ENCODE assay signal across 37 cellular contexts in the genomic region with DNA sequence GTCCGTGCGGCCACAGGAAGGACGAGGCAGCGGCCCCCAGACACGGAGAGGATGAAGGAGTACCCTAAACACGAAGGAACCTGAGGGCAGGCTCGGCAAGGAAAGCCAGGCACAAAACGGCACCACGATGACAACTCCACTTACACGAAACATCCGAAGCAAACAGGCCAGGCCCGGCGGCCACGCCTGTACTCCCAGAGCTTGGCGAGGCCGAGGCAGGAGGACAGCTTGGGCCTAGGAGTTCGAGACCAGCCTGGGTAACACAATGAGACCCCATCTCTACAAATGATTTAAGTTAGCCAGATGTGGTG. TPM values are rescaled to one million over a fixed set of nuclear protein-coding genes. Genes with fewer than 3 reads are reported as not detected.
"Had no signal": no experiment of that assay in that cellular context is flagged by ENCODE, and none has a peak within 500 bp of the region (broad histone marks: within the 10 kb centered on the region; RNA-seq: fewer than 3 reads in every experiment).

No MANE protein-coding gene starts in this region.

- H3K9me3 Mint-ChIP-seq: activated CD4-positive, alpha-beta memory T cell treated with anti-CD3 and anti-CD28 coated beads, Interleukin-2, amount 10 ng/mL, durations not matched to agents 7 days and 5 days; activated naive CD4-positive, alpha-beta T cell treated with anti-CD3 and anti-CD28 coated beads, Interleukin-2, amount 10 ng/mL, durations not matched to agents 7 days and 5 days; activated naive CD8-positive, alpha-beta T cell treated with anti-CD3 and anti-CD28 coated beads, Interleukin-2, amount 50 U/mL, for 24 hours had no signal

- H3K4me1 ChIP-seq: Peyer's patch had no signal

- H3K27ac Mint-ChIP-seq: activated CD4-positive, alpha-beta memory T cell treated with anti-CD3 and anti-CD28 coated beads, Interleukin-2, amount 10 ng/mL, durations not matched to agents 7 days and 5 days; activated CD8-positive, alpha-beta memory T cell treated with anti-CD3 and anti-CD28 coated beads, Interleukin-2, amount 10 ng/mL, durations not matched to agents 7 days and 5 days; activated naive CD4-positive, alpha-beta T cell treated with anti-CD3 and anti-CD28 coated beads, Interleukin-2, amount 10 ng/mL, durations not matched to agents 7 days and 5 days; activated naive CD8-positive, alpha-beta T cell; activated naive CD8-positive, alpha-beta T cell treated with anti-CD3 and anti-CD28 coated beads, Interleukin-2, amount 50 U/mL, for 24 hours had no signal

- DNase-seq: activated CD4-positive, alpha-beta memory T cell treated with anti-CD3 and anti-CD28 coated beads, Interleukin-2, amount 10 ng/mL, durations not matched to agents 7 days and 5 days; activated CD4-positive, alpha-beta T cell treated with anti-CD3 and anti-CD28 coated beads for 1 hour; activated CD4-positive, alpha-beta T cell treated with anti-CD3 and anti-CD28 coated beads for 48 hours; activated CD4-positive, CD25-positive, alpha-beta regulatory T cell; activated CD8-positive, alpha-beta memory T cell treated with anti-CD3 and anti-CD28 coated beads for 24 hours; activated CD8-positive, alpha-beta memory T cell treated with anti-CD3 and anti-CD28 coated beads, Interleukin-2, amount 10 ng/mL, durations not matched to agents 7 days and 5 days; activated CD8-positive, alpha-beta memory T cell treated with anti-CD3 and anti-CD28 coated beads, Interleukin-2, amount 50 U/mL, for 48 hours; activated effector memory CD4-positive, alpha-beta T cell treated with Interleukin-2 at 50 U/mL for 16 hours; activated naive CD4-positive, alpha-beta T cell treated with anti-CD3 and anti-CD28 coated beads, Interleukin-2, amount 10 ng/mL, durations not matched to agents 7 days and 5 days; activated naive CD8-positive, alpha-beta T cell treated with anti-CD3 and anti-CD28 coated beads, Interleukin-2, amount 50 U/mL, for 24 hours; activated T-cell treated with anti-CD3 and anti-CD28 coated beads, Interleukin-2, amount 50 U/mL, for 48 hours; anterior cingulate cortex; brain microvascular endothelial cell; central memory CD4-positive, alpha-beta T cell; Kasumi-1; MG63; NCI-H1092; NCI-H146; NCI-H187; NCI-H2029 treated with DMSO at 0.1 percent for 48 hours; NCI-H2107; NCI-H2171; NCI-H510A; NCI-H526; NCI-H748 treated with DMSO at 0.1 percent for 48 hours; NK-92 treated with Interleukin-12 subunit alpha and Interleukin-12 subunit beta, amount 100 ng/mL, for 24 hours; PC-3; Peyer's patch; RPMI8226; SIG-M5; SW 1271; T-helper 1 cell; T-helper 2 cell; T-helper 9 cell had no signal

- H3K9me3 ChIP-seq: MG63, Peyer's patch had no signal

- H3K36me3 ChIP-seq: brain microvascular endothelial cell, MG63, Peyer's patch had no signal

- H3K4me3 ChIP-seq: MG63, Peyer's patch had no signal

- ATAC-seq: activated CD8-positive, alpha-beta memory T cell treated with anti-CD3 and anti-CD28 coated beads, Interleukin-2, amount 10 ng/mL, durations not matched to agents 7 days and 5 days; activated naive CD8-positive, alpha-beta T cell treated with anti-CD3 and anti-CD28 coated beads, Interleukin-2, amount 50 U/mL, for 24 hours; PC-3; Right ventricle myocardium inferior had no signal

- H3K27ac ChIP-seq: brain microvascular endothelial cell, Peyer's patch, VCaP had no signal

- H3K36me3 Mint-ChIP-seq: activated CD8-positive, alpha-beta memory T cell treated with anti-CD3 and anti-CD28 coated beads, Interleukin-2, amount 10 ng/mL, durations not matched to agents 7 days and 5 days; activated naive CD4-positive, alpha-beta T cell treated with anti-CD3 and anti-CD28 coated beads, Interleukin-2, amount 10 ng/mL, durations not matched to agents 7 days and 5 days; activated naive CD8-positive, alpha-beta T cell had no signal

- H3K4me1 Mint-ChIP-seq: activated CD4-positive, alpha-beta memory T cell treated with anti-CD3 and anti-CD28 coated beads, Interleukin-2, amount 10 ng/mL, durations not matched to agents 7 days and 5 days; activated CD8-positive, alpha-beta memory T cell treated with anti-CD3 and anti-CD28 coated beads, Interleukin-2, amount 10 ng/mL, durations not matched to agents 7 days and 5 days; activated naive CD4-positive, alpha-beta T cell treated with anti-CD3 and anti-CD28 coated beads, Interleukin-2, amount 10 ng/mL, durations not matched to agents 7 days and 5 days had no signal

- H3K27me3 ChIP-seq: Peyer's patch had no signal

- H3K4me3 Mint-ChIP-seq: activated CD4-positive, alpha-beta memory T cell treated with anti-CD3 and anti-CD28 coated beads, Interleukin-2, amount 10 ng/mL, durations not matched to agents 7 days and 5 days; activated CD8-positive, alpha-beta memory T cell treated with anti-CD3 and anti-CD28 coated beads, Interleukin-2, amount 10 ng/mL, durations not matched to agents 7 days and 5 days; activated naive CD4-positive, alpha-beta T cell treated with anti-CD3 and anti-CD28 coated beads, Interleukin-2, amount 10 ng/mL, durations not matched to agents 7 days and 5 days; activated naive CD8-positive, alpha-beta T cell; activated naive CD8-positive, alpha-beta T cell treated with anti-CD3 and anti-CD28 coated beads, Interleukin-2, amount 50 U/mL, for 24 hours had no signal

RNA-seq across cellular contexts. Expression of gene KCNQ2, which starts 13.4 kb away (rescaled TPM):
- total RNA-seq: activated CD4-positive, alpha-beta memory T cell treated with anti-CD3 and anti-CD28 coated beads, Interleukin-2, amount 10 ng/mL, durations not matched to agents 7 days and 5 days; PC-3; Peyer's patch had no signal
